24 cellular contexts compared by ENCODE assay signal in genomic region chr16:53153130-53153529, GRCh38.
DNase-seq lines count a peak whose midpoint lies in the region; ATAC-seq, FAIRE-seq and TF ChIP-seq lines count a peak whose summit lies in the region.
"Had no signal": no experiment of that assay in that cellular context is flagged by ENCODE, and none has a peak within 500 bp of the region (broad histone marks: within the 10 kb centered on the region; RNA-seq: fewer than 3 reads in every experiment).

No MANE protein-coding gene starts in this region.

- peak overlapping the region; percentile 18 for H3K27ac ChIP-seq in smooth muscle cell (ENCODE audit: low read depth)
- H3K27ac ChIP-seq: BLaER1, SJSA1 had no signal

- H3K4me3 ChIP-seq in endocrine pancreas (ENCODE audit: control insufficient read depth, insufficient read depth, low read length): peak overlapping the region; percentile 17
- no peak overlapping the region for H3K4me3 ChIP-seq in smooth muscle cell
- H3K4me3 ChIP-seq: BLaER1, SJSA1 had no signal

- no peaks in the 10 kb centered on the region for H3K9me3 ChIP-seq in endocrine pancreas (ENCODE audit: control insufficient read depth, low read length)
- H3K9me3 ChIP-seq in smooth muscle cell (replicated peaks; ENCODE audit: low read depth): no peaks in the 10 kb centered on the region
- H3K9me3 ChIP-seq: SJSA1 had no signal

- peaks cover 6% of the 10 kb centered on the region for H3F3A ChIP-seq in smooth muscle cell (ENCODE audit: low read depth)

- TF ChIP-seq CTCF in smooth muscle cell (IDR thresholded peaks at IDR 0.05; ENCODE audit: borderline replicate concordance, insufficient read depth, poor library complexity, severe bottlenecking): no peak

- H4K20me1 ChIP-seq in smooth muscle cell (ENCODE audit: low read depth): peaks cover 91% of the 10 kb centered on the region

- no peak overlapping the region for H3K4me2 ChIP-seq in smooth muscle cell
- H3K4me2 ChIP-seq: BLaER1 had no signal

- no peaks in the 10 kb centered on the region for H3K4me1 ChIP-seq in endocrine pancreas (ENCODE audit: control insufficient read depth, insufficient read depth, low read length)
- peaks cover 5% of the 10 kb centered on the region for H3K4me1 ChIP-seq in smooth muscle cell (ENCODE audit: low read depth)
- H3K4me1 ChIP-seq: BLaER1 had no signal

- FAIRE-seq in GM18507 (lab: Jason Lieb, UNC): peak; percentile 18

- ATAC-seq in HG02610 (IDR thresholded peaks at IDR 0.05; ENCODE audit: unreplicated experiment) (peak; percentile 67), GM19463 (IDR thresholded peaks at IDR 0.05; ENCODE audit: unreplicated experiment) (no peak)
- ATAC-seq: PC-3 had no signal

- peaks cover 5% of the 10 kb centered on the region for H3K36me3 ChIP-seq in endocrine pancreas (ENCODE audit: control insufficient read depth, insufficient read depth, low read length)
- no peaks in the 10 kb centered on the region for H3K36me3 ChIP-seq in smooth muscle cell (ENCODE audit: low read depth)

- no peak overlapping the region for H2AFZ ChIP-seq in smooth muscle cell (ENCODE audit: low read depth)

- DNase-seq in GM18507 (ENCODE audit: extremely low spot score, insufficient read length, low read depth) (no peak), smooth muscle cell (lab: John Stamatoyannopoulos, UW; ENCODE audit: unreplicated experiment) (no peak), AG08395 (ENCODE audit: low spot score) (no peak), AML-193 (lab: John Stamatoyannopoulos, UW) (no peak)
- DNase-seq: CD4-positive, CD25-positive, alpha-beta regulatory T cell; DMS153; H7; HFFc6; Karpas-422; NCI-H1092 treated with DMSO at 0.1 percent for 48 hours; NCI-H1436; NCI-H187; NCI-H2081 treated with DMSO at 0.1 percent for 48 hours; NCI-H2171; NCI-H345; NCI-H524; NCI-H774; NK-92 treated with Interleukin-12 subunit alpha and Interleukin-12 subunit beta, amount 100 ng/mL, for 24 hours; PC-3 had no signal

- peaks cover 92% of the 10 kb centered on the region for H3K79me2 ChIP-seq in smooth muscle cell (ENCODE audit: low read depth)

- no peak overlapping the region for H3K9ac ChIP-seq in endocrine pancreas (ENCODE audit: control insufficient read depth, insufficient read depth, low read length)
- H3K9ac ChIP-seq in smooth muscle cell (ENCODE audit: low read depth): no peak overlapping the region
- H3K9ac ChIP-seq: BLaER1 had no signal

- H3K27me3 ChIP-seq in endocrine pancreas (ENCODE audit: control insufficient read depth, insufficient read depth, low read length) (no peaks in the 10 kb centered on the region), smooth muscle cell (ENCODE audit: low read depth) (no peaks in the 10 kb centered on the region)
- H3K27me3 ChIP-seq: BLaER1, SJSA1 had no signal
